ENCODE assay signal across 15 cellular contexts in genomic region chr2:217863874-217864273, GRCh38.
"Had no signal": no experiment of that assay in that cellular context is flagged by ENCODE, and none has a peak within 500 bp of the region (broad histone marks: within the 10 kb centered on the region; RNA-seq: fewer than 3 reads in every experiment).

No MANE protein-coding gene starts in this region.

- H3K27ac Mint-ChIP-seq: activated CD8-positive, alpha-beta T cell treated with anti-CD3 and anti-CD28 coated beads, Interleukin-2, amount 10 ng/mL, durations not matched to agents 7 days and 5 days; activated naive CD8-positive, alpha-beta T cell treated with anti-CD3 and anti-CD28 coated beads, Interleukin-2, amount 50 U/mL, for 24 hours; stimulated activated naive CD8-positive, alpha-beta T cell treated with anti-CD3 and anti-CD28 coated beads, Interleukin-15, Interleukin-2, amounts not matched to agents 100 ng/mL and 50 ng/mL, for 24 hours; T-helper 2 cell treated with Interferon-gamma antibody and Interleukin-4, amounts not matched to agents 5 μg/mL and 100 μg/mL, for 36 hours had no signal

- H3K4me1 ChIP-seq: parathyroid adenoma, SJSA1 had no signal

- H3K4me3 ChIP-seq: cardiac muscle cell, SJSA1, thyroid gland had no signal

- H3K36me3 ChIP-seq: cardiac muscle cell, SJSA1 had no signal

- H3K27me3 ChIP-seq: SJSA1, thyroid gland had no signal

- H3K9me3 Mint-ChIP-seq: activated naive CD8-positive, alpha-beta T cell treated with anti-CD3 and anti-CD28 coated beads, Interleukin-2, amount 50 U/mL, for 24 hours; neural crest cell; stimulated activated naive CD8-positive, alpha-beta T cell treated with anti-CD3 and anti-CD28 coated beads, Interleukin-15, Interleukin-2, amounts not matched to agents 100 ng/mL and 50 ng/mL, for 24 hours; T-helper 2 cell treated with Interferon-gamma antibody and Interleukin-4, amounts not matched to agents 5 μg/mL and 100 μg/mL, for 36 hours had no signal

- H3K9ac ChIP-seq: parathyroid adenoma had no signal

- H3K4me3 Mint-ChIP-seq: activated CD8-positive, alpha-beta T cell treated with anti-CD3 and anti-CD28 coated beads, Interleukin-2, amount 10 ng/mL, durations not matched to agents 7 days and 5 days; activated naive CD8-positive, alpha-beta T cell treated with anti-CD3 and anti-CD28 coated beads, Interleukin-2, amount 50 U/mL, for 24 hours; neural crest cell; stimulated activated naive CD8-positive, alpha-beta T cell treated with anti-CD3 and anti-CD28 coated beads, Interleukin-15, Interleukin-2, amounts not matched to agents 100 ng/mL and 50 ng/mL, for 24 hours; T-helper 2 cell treated with Interferon-gamma antibody and Interleukin-4, amounts not matched to agents 5 μg/mL and 100 μg/mL, for 36 hours had no signal

- H3K27ac ChIP-seq: cardiac muscle cell, parathyroid adenoma, SJSA1 had no signal

- H3K27me3 Mint-ChIP-seq: activated naive CD8-positive, alpha-beta T cell treated with anti-CD3 and anti-CD28 coated beads, Interleukin-2, amount 50 U/mL, for 24 hours; stimulated activated naive CD8-positive, alpha-beta T cell treated with anti-CD3 and anti-CD28 coated beads, Interleukin-15, Interleukin-2, amounts not matched to agents 100 ng/mL and 50 ng/mL, for 24 hours had no signal

- ATAC-seq: activated CD8-positive, alpha-beta T cell treated with anti-CD3 and anti-CD28 coated beads, Interleukin-2, amount 10 ng/mL, durations not matched to agents 7 days and 5 days; activated naive CD8-positive, alpha-beta T cell treated with anti-CD3 and anti-CD28 coated beads, Interleukin-2, amount 50 U/mL, for 24 hours; left colon had no signal

- H3K9me3 ChIP-seq: thyroid gland had no signal

- DNase-seq: activated CD4-positive, alpha-beta T cell treated with anti-CD3 and anti-CD28 coated beads for 48 hours; activated CD8-positive, alpha-beta T cell treated with anti-CD3 and anti-CD28 coated beads, Interleukin-2, amount 10 ng/mL, durations not matched to agents 7 days and 5 days; activated naive CD4-positive, alpha-beta T cell treated with Interleukin-2 at 50 U/mL for 16 hours; activated naive CD8-positive, alpha-beta T cell treated with anti-CD3 and anti-CD28 coated beads, Interleukin-2, amount 50 U/mL, for 24 hours; effector CD4-positive, alpha-beta T cell; left colon; RPMI8226; SW 1271; thyroid gland had no signal
